Comparison of ENCODE assay signal across 23 cellular contexts in genomic region chr7:39154815-39155214, GRCh38.
"Had no signal": no experiment of that assay in that cellular context is flagged by ENCODE, and none has a peak within 500 bp of the region (broad histone marks: within the 10 kb centered on the region; RNA-seq: fewer than 3 reads in every experiment).

No MANE protein-coding gene starts in this region.

- H2AFZ ChIP-seq: hepatocyte, neural progenitor cell, parathyroid adenoma had no signal

- H3K9ac ChIP-seq: neural progenitor cell, parathyroid adenoma had no signal

- FAIRE-seq: endothelial cell of umbilical vein, islet of Langerhans had no signal

- H3K9me3 ChIP-seq: esophagus muscularis mucosa, gastroesophageal sphincter, heart left ventricle, right atrium auricular region, sigmoid colon, spleen, testis, tibial artery had no signal

- H3K4me3 ChIP-seq: coronary artery, esophagus muscularis mucosa, gastroesophageal sphincter, heart left ventricle, hepatocyte, neural progenitor cell, right atrium auricular region, sigmoid colon, spleen, testis, tibial artery had no signal

- H3K36me3 ChIP-seq: esophagus muscularis mucosa, gastroesophageal sphincter, heart left ventricle, neural progenitor cell, right atrium auricular region, sigmoid colon, spleen, tibial artery had no signal

- H3K4me1 ChIP-seq: esophagus muscularis mucosa, foreskin keratinocyte, gastroesophageal sphincter, heart left ventricle, neural progenitor cell, right atrium auricular region, sigmoid colon, spleen, tibial artery had no signal

- H3K27me3 ChIP-seq: esophagus muscularis mucosa, foreskin keratinocyte, gastroesophageal sphincter, hepatocyte, neural progenitor cell, right atrium auricular region, sigmoid colon, testis, tibial artery had no signal

- H3K4me2 ChIP-seq: hepatocyte, neural progenitor cell had no signal

- H3K27ac ChIP-seq: coronary artery, esophagus muscularis mucosa, foreskin keratinocyte, gastroesophageal sphincter, heart left ventricle, hepatocyte, neural progenitor cell, parathyroid adenoma, right atrium auricular region, sigmoid colon, spleen, testis, tibial artery had no signal

- DNase-seq: dermis blood vessel endothelial cell; effector memory CD4-positive, alpha-beta T cell; foreskin keratinocyte; heart left ventricle; mesenchymal stem cell; naive thymus-derived CD4-positive, alpha-beta T cell; sigmoid colon; spleen; stimulated activated CD4-positive, alpha-beta T cell treated with anti-CD3 and anti-CD28 coated beads, Interleukin-4, amount 100 ng/mL, for 4 hours; stimulated activated naive CD8-positive, alpha-beta T cell treated with anti-CD3 and anti-CD28 coated beads, Interleukin-15, Interleukin-2, amounts not matched to agents 100 U/mL and 50 U/mL, for 24 hours; substantia nigra; testis; tibial artery had no signal

- H3K79me2 ChIP-seq: hepatocyte, parathyroid adenoma had no signal

- ATAC-seq: foreskin keratinocyte; gastroesophageal sphincter; heart left ventricle; naive thymus-derived CD4-positive, alpha-beta T cell; stimulated activated memory B cell treated with anti-CD40 and anti-IgM and Interleukin-4, amounts not matched to agents 10 μg/mL and 1 μg/mL and 100 μg/mL, for 72 hours; stimulated activated naive CD8-positive, alpha-beta T cell treated with anti-CD3 and anti-CD28 coated beads, Interleukin-15, Interleukin-2, amounts not matched to agents 100 U/mL and 50 U/mL, for 24 hours had no signal
